8 cellular contexts compared by ENCODE assay signal in genomic region chr4:26859762-26860156, GRCh38. TPM values are rescaled to one million over a fixed set of nuclear protein-coding genes. Genes with fewer than 3 reads are reported as not detected.
DNase-seq lines count a peak whose midpoint lies in the region; ATAC-seq and TF ChIP-seq lines count a peak whose summit lies in the region.

No MANE protein-coding gene starts in this region.

- peak overlapping the region; percentile 94 for H3K9ac ChIP-seq in BLaER1

- peaks cover 61% of the 10 kb centered on the region for H3K4me1 Mint-ChIP-seq in central memory CD8-positive, alpha-beta T cell
- H3K4me1 Mint-ChIP-seq in naive thymus-derived CD8-positive, alpha-beta T cell: peaks cover 26 to 69% (median 59%) of the 10 kb centered on the region in 4 donors

- no peaks in the 10 kb centered on the region for H3K27me3 ChIP-seq in BLaER1

- POLR2A ChIA-PET in naive thymus-derived CD8-positive, alpha-beta T cell (lab: Charles Lee): interaction anchor here (1.4 to 5.8 kb wide), 6 partner anchors 13 to 1547 kb away, joined by 3 to 180 read pairs (median 19); partner anchors contain the start of genes TBC1D19 and ZCCHC4

- TF ChIP-seq CTCF in LNCaP clone FGC (IDR thresholded peaks at IDR 0.05; ENCODE audit: control insufficient read depth, extremely low read depth, insufficient read depth): no peak

- peak overlapping the region; percentile 98 for H3K4me2 ChIP-seq in BLaER1

- H3K9me3 Mint-ChIP-seq in central memory CD8-positive, alpha-beta T cell: no peaks in the 10 kb centered on the region
- H3K9me3 Mint-ChIP-seq in naive thymus-derived CD8-positive, alpha-beta T cell: no peaks in the 10 kb centered on the region

- no peaks in the 10 kb centered on the region for H3K9me3 ChIP-seq in BLaER1

- peak overlapping the region; percentile 98 for H3K27ac Mint-ChIP-seq in central memory CD8-positive, alpha-beta T cell (ENCODE audit: low read depth)
- H3K27ac Mint-ChIP-seq in naive thymus-derived CD8-positive, alpha-beta T cell: peak overlapping the region; percentile 88 to 99 (median 98)

- no peak for ATAC-seq in central memory CD8-positive, alpha-beta T cell (replicated peaks; ENCODE audit: extremely low read depth, poor library complexity, severe bottlenecking)
- no peak for ATAC-seq in naive thymus-derived CD8-positive, alpha-beta T cell
- no peak for ATAC-seq in HG03439 (IDR thresholded peaks at IDR 0.05; ENCODE audit: unreplicated experiment)

- H3K27me3 Mint-ChIP-seq in central memory CD8-positive, alpha-beta T cell: no peaks in the 10 kb centered on the region
- no peaks in the 10 kb centered on the region for H3K27me3 Mint-ChIP-seq in naive thymus-derived CD8-positive, alpha-beta T cell

- H3K4me3 Mint-ChIP-seq in central memory CD8-positive, alpha-beta T cell: peak overlapping the region; percentile 93
- peak overlapping the region; percentile 92 to 100 (median 98) for H3K4me3 Mint-ChIP-seq in naive thymus-derived CD8-positive, alpha-beta T cell

- H3K36me3 Mint-ChIP-seq in central memory CD8-positive, alpha-beta T cell (ENCODE audit: insufficient read depth): peaks cover 14% of the 10 kb centered on the region
- peaks cover 0 to 4% (median 2%) of the 10 kb centered on the region in 3 donors for H3K36me3 Mint-ChIP-seq in naive thymus-derived CD8-positive, alpha-beta T cell

- DNase-seq in LNCaP clone FGC (ENCODE audit: low read depth) (no peak), NCI-H446 treated with DMSO at 0.1 percent for 48 hours (lab: John Stamatoyannopoulos, UW) (no peak), GM19238 (ENCODE audit: insufficient read length, low spot score) (no peak), COLO829 (ENCODE audit: low spot score) (no peak)
- DNase-seq in central memory CD8-positive, alpha-beta T cell (ENCODE audit: low spot score in 2 of 2): no peak
- no peak for DNase-seq in naive thymus-derived CD8-positive, alpha-beta T cell

- peaks cover 33% of the 10 kb centered on the region for H4K20me1 ChIP-seq in BLaER1

- H3K4me1 ChIP-seq in BLaER1: peaks cover 35% of the 10 kb centered on the region

- H3K36me3 ChIP-seq in BLaER1: no peaks in the 10 kb centered on the region

- peak overlapping the region; percentile 95 for H3K4me3 ChIP-seq in BLaER1
- peak overlapping the region; percentile 81 for H3K4me3 ChIP-seq in LNCaP clone FGC (ENCODE audit: low read depth, low read length)

- peak overlapping the region; percentile 94 for H3K27ac ChIP-seq in BLaER1

RNA-seq across cellular contexts. Expression of gene STIM2, which starts 0.9 kb away (rescaled TPM):
- total RNA-seq in naive thymus-derived CD8-positive, alpha-beta T cell: 100 to 1,000 TPM; 105 TPM
- 10 to 100 TPM; 22.2 to 35.4 (median 33.0) TPM for polyA plus RNA-seq in naive thymus-derived CD8-positive, alpha-beta T cell
